ENCODE assay signal across 10 cellular contexts in genomic region chrX:117851025-117851424, GRCh38.
"Had no signal": no experiment of that assay in that cellular context is flagged by ENCODE, and none has a peak within 500 bp of the region (broad histone marks: within the 10 kb centered on the region; RNA-seq: fewer than 3 reads in every experiment).

No MANE protein-coding gene starts in this region.

- H3K9ac ChIP-seq: GM23248 had no signal

- ATAC-seq: HCT116, K562 had no signal

- H3K27ac Mint-ChIP-seq: HFFc6 had no signal

- H3K9me3 ChIP-seq: HAP-1 had no signal

- H3K4me3 Mint-ChIP-seq: HFFc6 had no signal

- FAIRE-seq: K562 had no signal

- H3K4me1 ChIP-seq: HAP-1 had no signal

- H2AFZ ChIP-seq: GM23248 had no signal

- H3K27ac ChIP-seq: GM23248, HL-60 had no signal

- H3K36me3 ChIP-seq: HAP-1 had no signal

- H3K4me3 ChIP-seq: GM23248, HAP-1, K562 had no signal

- DNase-seq: GM23248, GOT3, H7, HFFc6, IMR-90, KG1 had no signal
